1 cellular context compared by ENCODE assay signal in the genomic region with DNA sequence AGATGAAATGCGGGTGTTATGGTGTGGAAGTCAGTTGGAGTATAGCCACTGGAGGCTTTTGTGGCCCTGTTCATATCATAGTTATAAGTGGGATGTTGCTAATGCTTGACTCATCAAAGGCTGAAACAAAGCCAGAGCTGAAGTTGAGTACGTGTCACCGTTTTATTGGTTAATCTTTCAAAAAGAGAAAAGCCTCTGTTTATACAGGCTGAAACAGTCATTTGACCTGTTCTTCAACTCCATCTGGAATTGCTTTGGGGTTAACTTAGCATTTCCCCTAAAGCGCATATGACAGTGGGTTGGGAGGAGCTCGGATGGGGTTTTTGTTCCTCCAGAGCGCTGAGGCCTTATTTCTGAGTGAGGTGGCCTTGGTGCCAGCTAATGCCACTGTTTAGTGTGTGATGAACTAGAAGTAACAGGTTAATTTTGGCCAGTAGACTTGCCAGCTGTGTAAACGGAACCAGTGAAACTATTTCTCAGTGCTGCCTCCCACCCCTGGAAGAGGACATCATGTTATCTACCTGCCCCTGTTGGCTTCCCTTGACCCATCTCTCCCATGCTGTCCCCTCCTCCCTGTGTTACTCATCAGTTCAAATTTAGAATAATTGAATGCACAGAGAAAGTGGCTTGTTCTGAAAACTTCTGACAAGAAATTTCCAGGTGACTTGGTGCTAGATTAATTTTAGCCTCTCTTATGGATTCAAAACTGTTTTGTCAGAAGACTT.
TF ChIP-seq lines count a peak whose summit lies in the region.

No MANE protein-coding gene starts in this region.

TF ChIP-seq in WTC11, 78 proteins besides CTCF, POLR2A, EP300 and RAD21 (continued from another document):
- TF ChIP-seq, protein P1, sequence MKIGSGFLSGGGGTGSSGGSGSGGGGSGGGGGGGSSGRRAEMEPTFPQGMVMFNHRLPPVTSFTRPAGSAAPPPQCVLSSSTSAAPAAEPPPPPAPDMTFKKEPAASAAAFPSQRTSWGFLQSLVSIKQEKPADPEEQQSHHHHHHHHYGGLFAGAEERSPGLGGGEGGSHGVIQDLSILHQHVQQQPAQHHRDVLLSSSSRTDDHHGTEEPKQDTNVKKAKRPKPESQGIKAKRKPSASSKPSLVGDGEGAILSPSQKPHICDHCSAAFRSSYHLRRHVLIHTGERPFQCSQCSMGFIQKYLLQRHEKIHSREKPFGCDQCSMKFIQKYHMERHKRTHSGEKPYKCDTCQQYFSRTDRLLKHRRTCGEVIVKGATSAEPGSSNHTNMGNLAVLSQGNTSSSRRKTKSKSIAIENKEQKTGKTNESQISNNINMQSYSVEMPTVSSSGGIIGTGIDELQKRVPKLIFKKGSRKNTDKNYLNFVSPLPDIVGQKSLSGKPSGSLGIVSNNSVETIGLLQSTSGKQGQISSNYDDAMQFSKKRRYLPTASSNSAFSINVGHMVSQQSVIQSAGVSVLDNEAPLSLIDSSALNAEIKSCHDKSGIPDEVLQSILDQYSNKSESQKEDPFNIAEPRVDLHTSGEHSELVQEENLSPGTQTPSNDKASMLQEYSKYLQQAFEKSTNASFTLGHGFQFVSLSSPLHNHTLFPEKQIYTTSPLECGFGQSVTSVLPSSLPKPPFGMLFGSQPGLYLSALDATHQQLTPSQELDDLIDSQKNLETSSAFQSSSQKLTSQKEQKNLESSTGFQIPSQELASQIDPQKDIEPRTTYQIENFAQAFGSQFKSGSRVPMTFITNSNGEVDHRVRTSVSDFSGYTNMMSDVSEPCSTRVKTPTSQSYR (CRISPR knock-in tag; IDR thresholded peaks at IDR 0.05): no peak
- TF ChIP-seq, protein P2, sequence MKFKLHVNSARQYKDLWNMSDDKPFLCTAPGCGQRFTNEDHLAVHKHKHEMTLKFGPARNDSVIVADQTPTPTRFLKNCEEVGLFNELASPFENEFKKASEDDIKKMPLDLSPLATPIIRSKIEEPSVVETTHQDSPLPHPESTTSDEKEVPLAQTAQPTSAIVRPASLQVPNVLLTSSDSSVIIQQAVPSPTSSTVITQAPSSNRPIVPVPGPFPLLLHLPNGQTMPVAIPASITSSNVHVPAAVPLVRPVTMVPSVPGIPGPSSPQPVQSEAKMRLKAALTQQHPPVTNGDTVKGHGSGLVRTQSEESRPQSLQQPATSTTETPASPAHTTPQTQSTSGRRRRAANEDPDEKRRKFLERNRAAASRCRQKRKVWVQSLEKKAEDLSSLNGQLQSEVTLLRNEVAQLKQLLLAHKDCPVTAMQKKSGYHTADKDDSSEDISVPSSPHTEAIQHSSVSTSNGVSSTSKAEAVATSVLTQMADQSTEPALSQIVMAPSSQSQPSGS (CRISPR knock-in tag; IDR thresholded peaks at IDR 0.05; ENCODE audit: borderline replicate concordance, low read depth): no peak
- TF ChIP-seq, protein P3, sequence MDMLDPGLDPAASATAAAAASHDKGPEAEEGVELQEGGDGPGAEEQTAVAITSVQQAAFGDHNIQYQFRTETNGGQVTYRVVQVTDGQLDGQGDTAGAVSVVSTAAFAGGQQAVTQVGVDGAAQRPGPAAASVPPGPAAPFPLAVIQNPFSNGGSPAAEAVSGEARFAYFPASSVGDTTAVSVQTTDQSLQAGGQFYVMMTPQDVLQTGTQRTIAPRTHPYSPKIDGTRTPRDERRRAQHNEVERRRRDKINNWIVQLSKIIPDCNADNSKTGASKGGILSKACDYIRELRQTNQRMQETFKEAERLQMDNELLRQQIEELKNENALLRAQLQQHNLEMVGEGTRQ (CRISPR knock-in tag; IDR thresholded peaks at IDR 0.05): no peak
- TF ChIP-seq, protein P4, sequence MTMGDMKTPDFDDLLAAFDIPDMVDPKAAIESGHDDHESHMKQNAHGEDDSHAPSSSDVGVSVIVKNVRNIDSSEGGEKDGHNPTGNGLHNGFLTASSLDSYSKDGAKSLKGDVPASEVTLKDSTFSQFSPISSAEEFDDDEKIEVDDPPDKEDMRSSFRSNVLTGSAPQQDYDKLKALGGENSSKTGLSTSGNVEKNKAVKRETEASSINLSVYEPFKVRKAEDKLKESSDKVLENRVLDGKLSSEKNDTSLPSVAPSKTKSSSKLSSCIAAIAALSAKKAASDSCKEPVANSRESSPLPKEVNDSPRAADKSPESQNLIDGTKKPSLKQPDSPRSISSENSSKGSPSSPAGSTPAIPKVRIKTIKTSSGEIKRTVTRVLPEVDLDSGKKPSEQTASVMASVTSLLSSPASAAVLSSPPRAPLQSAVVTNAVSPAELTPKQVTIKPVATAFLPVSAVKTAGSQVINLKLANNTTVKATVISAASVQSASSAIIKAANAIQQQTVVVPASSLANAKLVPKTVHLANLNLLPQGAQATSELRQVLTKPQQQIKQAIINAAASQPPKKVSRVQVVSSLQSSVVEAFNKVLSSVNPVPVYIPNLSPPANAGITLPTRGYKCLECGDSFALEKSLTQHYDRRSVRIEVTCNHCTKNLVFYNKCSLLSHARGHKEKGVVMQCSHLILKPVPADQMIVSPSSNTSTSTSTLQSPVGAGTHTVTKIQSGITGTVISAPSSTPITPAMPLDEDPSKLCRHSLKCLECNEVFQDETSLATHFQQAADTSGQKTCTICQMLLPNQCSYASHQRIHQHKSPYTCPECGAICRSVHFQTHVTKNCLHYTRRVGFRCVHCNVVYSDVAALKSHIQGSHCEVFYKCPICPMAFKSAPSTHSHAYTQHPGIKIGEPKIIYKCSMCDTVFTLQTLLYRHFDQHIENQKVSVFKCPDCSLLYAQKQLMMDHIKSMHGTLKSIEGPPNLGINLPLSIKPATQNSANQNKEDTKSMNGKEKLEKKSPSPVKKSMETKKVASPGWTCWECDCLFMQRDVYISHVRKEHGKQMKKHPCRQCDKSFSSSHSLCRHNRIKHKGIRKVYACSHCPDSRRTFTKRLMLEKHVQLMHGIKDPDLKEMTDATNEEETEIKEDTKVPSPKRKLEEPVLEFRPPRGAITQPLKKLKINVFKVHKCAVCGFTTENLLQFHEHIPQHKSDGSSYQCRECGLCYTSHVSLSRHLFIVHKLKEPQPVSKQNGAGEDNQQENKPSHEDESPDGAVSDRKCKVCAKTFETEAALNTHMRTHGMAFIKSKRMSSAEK (CRISPR knock-in tag; IDR thresholded peaks at IDR 0.05; ENCODE audit: borderline replicate concordance): no peak
- no peak for TF ChIP-seq FOXJ3 (CRISPR knock-in tag; IDR thresholded peaks at IDR 0.05; ENCODE audit: borderline replicate concordance)
- no peak for TF ChIP-seq MYBL2 (CRISPR knock-in tag; IDR thresholded peaks at IDR 0.05)
- no peak for TF ChIP-seq KAT7 (CRISPR knock-in tag; IDR thresholded peaks at IDR 0.05; ENCODE audit: borderline replicate concordance)
- TF ChIP-seq NFE2L1 (CRISPR knock-in tag; IDR thresholded peaks at IDR 0.05): no peak
- TF ChIP-seq CREM (CRISPR knock-in tag; IDR thresholded peaks at IDR 0.05): no peak
- TF ChIP-seq, protein P5, sequence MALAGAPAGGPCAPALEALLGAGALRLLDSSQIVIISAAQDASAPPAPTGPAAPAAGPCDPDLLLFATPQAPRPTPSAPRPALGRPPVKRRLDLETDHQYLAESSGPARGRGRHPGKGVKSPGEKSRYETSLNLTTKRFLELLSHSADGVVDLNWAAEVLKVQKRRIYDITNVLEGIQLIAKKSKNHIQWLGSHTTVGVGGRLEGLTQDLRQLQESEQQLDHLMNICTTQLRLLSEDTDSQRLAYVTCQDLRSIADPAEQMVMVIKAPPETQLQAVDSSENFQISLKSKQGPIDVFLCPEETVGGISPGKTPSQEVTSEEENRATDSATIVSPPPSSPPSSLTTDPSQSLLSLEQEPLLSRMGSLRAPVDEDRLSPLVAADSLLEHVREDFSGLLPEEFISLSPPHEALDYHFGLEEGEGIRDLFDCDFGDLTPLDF (CRISPR knock-in tag; IDR thresholded peaks at IDR 0.05): no peak
- TF ChIP-seq NR2C2 (CRISPR knock-in tag; IDR thresholded peaks at IDR 0.05): no peak
- TF ChIP-seq, protein P6, sequence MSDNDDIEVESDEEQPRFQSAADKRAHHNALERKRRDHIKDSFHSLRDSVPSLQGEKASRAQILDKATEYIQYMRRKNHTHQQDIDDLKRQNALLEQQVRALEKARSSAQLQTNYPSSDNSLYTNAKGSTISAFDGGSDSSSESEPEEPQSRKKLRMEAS (CRISPR knock-in tag; IDR thresholded peaks at IDR 0.05): no peak
- no peak for TF ChIP-seq ETV6 (CRISPR knock-in tag; IDR thresholded peaks at IDR 0.05)
TF ChIP-seq in WTC11: peak in this region for 0.
